21 cellular contexts compared by ENCODE assay signal in the genomic region with DNA sequence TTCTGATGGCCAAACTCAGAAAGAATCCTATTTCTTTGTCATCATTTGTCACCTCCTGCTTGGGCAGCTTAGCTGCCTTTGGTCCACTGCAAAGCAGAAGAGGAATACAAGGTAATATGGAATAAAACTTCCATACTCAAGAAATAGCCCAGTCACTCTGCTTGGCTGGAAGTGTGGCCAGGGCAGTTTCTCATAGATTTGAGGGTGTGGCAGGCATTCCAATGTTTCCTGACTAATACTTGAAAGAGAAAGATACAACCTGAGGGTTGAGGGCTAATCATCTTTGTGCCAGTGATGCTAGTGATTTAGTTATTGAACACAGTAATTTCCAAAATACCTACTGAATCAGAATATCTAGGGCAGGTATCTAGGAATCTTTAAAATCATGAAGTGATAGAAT.
A peak's percentile ranks its signal among the peaks of the same experiment; 100 is the strongest.
DNase-seq lines count a peak whose midpoint lies in the region; ATAC-seq and TF ChIP-seq lines count a peak whose summit lies in the region.
"Had no signal": no experiment of that assay in that cellular context is flagged by ENCODE, and none has a peak within 500 bp of the region (broad histone marks: within the 10 kb centered on the region; RNA-seq: fewer than 3 reads in every experiment).

No MANE protein-coding gene starts in this region.

- no peaks in the 10 kb centered on the region for H3K36me3 Mint-ChIP-seq in HFFc6 (ENCODE audit: low read depth)
- H3K36me3 Mint-ChIP-seq in CD8-positive, alpha-beta memory T cell = peaks cover 0 to 3% (median 0%) of the 10 kb centered on the region in 3 donors
- H3K36me3 Mint-ChIP-seq: CD8-positive, alpha-beta T cell; stimulated activated effector memory CD8-positive, alpha-beta T cell treated with anti-CD3 and anti-CD28 coated beads, Interleukin-12 subunit alpha, Interleukin-12 subunit beta, amount 100 ng/mL, for 72 hours had no signal

- no peaks in the 10 kb centered on the region for H3K36me3 ChIP-seq in body of pancreas (replicated peaks in 1 of 2; ENCODE audit: insufficient read depth in 1 of 2, low read depth in 2 of 2)
- H3K36me3 ChIP-seq in CD8-positive, alpha-beta memory T cell (ENCODE audit: insufficient read depth, low read length) = no peaks in the 10 kb centered on the region
- H3K36me3 ChIP-seq in prostate gland = no peaks in the 10 kb centered on the region
- H3K36me3 ChIP-seq: ascending aorta, SJCRH30, upper lobe of left lung had no signal

- no peaks in the 10 kb centered on the region; the same call in none of the 2 replicates for H3K27me3 Mint-ChIP-seq in HFFc6 (ENCODE audit: insufficient read depth)
- peaks cover 2 to 30% of the 10 kb centered on the region in 2 donors for H3K27me3 Mint-ChIP-seq in CD8-positive, alpha-beta memory T cell
- H3K27me3 Mint-ChIP-seq: dendritic cell treated with granulocyte-macrophage colony-stimulating factor and Interleukin-4, amounts not matched to agents 40 ng/mL and 50 ng/mL, for 4 days had no signal

- CTCF ChIA-PET in CD8-positive, alpha-beta memory T cell (lab: Charles Lee) = no interaction called here

- no peak overlapping the region for H3K27ac ChIP-seq in body of pancreas
- no peak overlapping the region for H3K27ac ChIP-seq in CD8-positive, alpha-beta memory T cell (ENCODE audit: low read depth, low read length)
- no peak overlapping the region for H3K27ac ChIP-seq in prostate gland
- H3K27ac ChIP-seq: ascending aorta, SJCRH30, upper lobe of left lung had no signal

- H3K4me3 Mint-ChIP-seq in HFFc6 = no peak overlapping the region
- no peak overlapping the region for H3K4me3 Mint-ChIP-seq in CD8-positive, alpha-beta memory T cell
- H3K4me3 Mint-ChIP-seq: activated CD4-positive, alpha-beta T cell treated with anti-CD3 and anti-CD28 coated beads for 36 hours; CD8-positive, alpha-beta T cell; dendritic cell treated with granulocyte-macrophage colony-stimulating factor and Interleukin-4, amounts not matched to agents 40 ng/mL and 50 ng/mL, for 4 days; stimulated activated effector memory CD8-positive, alpha-beta T cell treated with anti-CD3 and anti-CD28 coated beads, Interleukin-12 subunit alpha, Interleukin-12 subunit beta, amount 100 ng/mL, for 72 hours had no signal

- intact Hi-C loops in body of pancreas (cut with DNase I) (no loop called here), prostate gland (cut with DNase I) (no loop called here)

- peak; percentile 78 for DNase-seq in A172 (ENCODE audit: low spot score)
- peak; percentile 52 for DNase-seq in HFFc6
- no peak for DNase-seq in body of pancreas
- peak; percentile 40 for DNase-seq in kidney tubule cell (ENCODE audit: low spot score)
- no peak for DNase-seq in CD8-positive, alpha-beta memory T cell
- no peak for DNase-seq in stimulated activated CD4-positive, alpha-beta T cell treated with anti-CD3 and anti-CD28 coated beads, Interleukin-4, amount 100 ng/mL, for 1 hour
- DNase-seq in prostate gland (ENCODE audit: low spot score) = no peak
- DNase-seq: activated CD4-positive, alpha-beta T cell treated with anti-CD3 and anti-CD28 coated beads for 36 hours; activated naive CD4-positive, alpha-beta T cell treated with Interleukin-2 at 50 U/mL for 16 hours; CD8-positive, alpha-beta T cell; GOT3; NCI-H1417 treated with DMSO at 0.1 percent for 48 hours; NCI-H345; SJCRH30; T-helper 9 cell; upper lobe of left lung had no signal

- H3K9me3 Mint-ChIP-seq in HFFc6 = no peaks in the 10 kb centered on the region
- peaks cover 0 to 2% (median 0%) of the 10 kb centered on the region in 5 donors for H3K9me3 Mint-ChIP-seq in CD8-positive, alpha-beta memory T cell
- H3K9me3 Mint-ChIP-seq: CD8-positive, alpha-beta T cell; dendritic cell treated with granulocyte-macrophage colony-stimulating factor and Interleukin-4, amounts not matched to agents 40 ng/mL and 50 ng/mL, for 4 days; stimulated activated effector memory CD8-positive, alpha-beta T cell treated with anti-CD3 and anti-CD28 coated beads, Interleukin-12 subunit alpha, Interleukin-12 subunit beta, amount 100 ng/mL, for 72 hours had no signal

- peak overlapping the region; percentile 72 for H3K27ac Mint-ChIP-seq in HFFc6
- H3K27ac Mint-ChIP-seq in CD8-positive, alpha-beta memory T cell = no peak overlapping the region
- H3K27ac Mint-ChIP-seq: activated CD4-positive, alpha-beta T cell treated with anti-CD3 and anti-CD28 coated beads for 36 hours; CD8-positive, alpha-beta T cell; dendritic cell treated with granulocyte-macrophage colony-stimulating factor and Interleukin-4, amounts not matched to agents 40 ng/mL and 50 ng/mL, for 4 days; stimulated activated effector memory CD8-positive, alpha-beta T cell treated with anti-CD3 and anti-CD28 coated beads, Interleukin-12 subunit alpha, Interleukin-12 subunit beta, amount 100 ng/mL, for 72 hours had no signal

- peak; percentile 38 for ATAC-seq in body of pancreas
- no peak for ATAC-seq in GM19397 (IDR thresholded peaks at IDR 0.05; ENCODE audit: unreplicated experiment)
- ATAC-seq: activated CD4-positive, alpha-beta T cell treated with anti-CD3 and anti-CD28 coated beads for 36 hours; CD8-positive, alpha-beta T cell; left lobe of liver; stimulated activated effector memory CD8-positive, alpha-beta T cell treated with anti-CD3 and anti-CD28 coated beads, Interleukin-12 subunit alpha, Interleukin-12 subunit beta, amount 100 ng/mL, for 72 hours had no signal

- no peak for TF ChIP-seq POLR2A in body of pancreas (IDR thresholded peaks at IDR 0.05)
- TF ChIP-seq POLR2A in prostate gland (IDR thresholded peaks at IDR 0.05) = no peak

- POLR2A ChIA-PET in CD8-positive, alpha-beta memory T cell (lab: Charles Lee) = no interaction called here

- H3K27me3 ChIP-seq in body of pancreas (no peaks in the 10 kb centered on the region), prostate gland (replicated peaks; ENCODE audit: insufficient read depth) (no peaks in the 10 kb centered on the region)
- no peaks in the 10 kb centered on the region for H3K27me3 ChIP-seq in CD8-positive, alpha-beta memory T cell (ENCODE audit: insufficient read depth, low read length, poor library complexity, severe bottlenecking)
- H3K27me3 ChIP-seq: ascending aorta, upper lobe of left lung had no signal

- no peak for TF ChIP-seq CTCF in HFFc6 (IDR thresholded peaks at IDR 0.05)
- TF ChIP-seq CTCF in body of pancreas (IDR thresholded peaks at IDR 0.05) = no peak
- TF ChIP-seq CTCF in prostate gland (IDR thresholded peaks at IDR 0.05) = no peak

- H3K4me3 ChIP-seq in body of pancreas = no peak overlapping the region
- no peak overlapping the region for H3K4me3 ChIP-seq in CD8-positive, alpha-beta memory T cell (ENCODE audit: low read length)
- H3K4me3 ChIP-seq in prostate gland = no peak overlapping the region
- H3K4me3 ChIP-seq: ascending aorta, SJCRH30, upper lobe of left lung had no signal

- no peaks in the 10 kb centered on the region for H3K9me3 ChIP-seq in body of pancreas
- no peaks in the 10 kb centered on the region for H3K9me3 ChIP-seq in CD8-positive, alpha-beta memory T cell (ENCODE audit: low read length)
- no peaks in the 10 kb centered on the region for H3K9me3 ChIP-seq in prostate gland
- H3K9me3 ChIP-seq: ascending aorta, SJCRH30, upper lobe of left lung had no signal

- H3K4me1 ChIP-seq in body of pancreas (no peaks in the 10 kb centered on the region), prostate gland (replicated peaks) (no peaks in the 10 kb centered on the region)
- no peaks in the 10 kb centered on the region for H3K4me1 ChIP-seq in CD8-positive, alpha-beta memory T cell (ENCODE audit: insufficient read depth, low read length)
- H3K4me1 ChIP-seq: ascending aorta, SJCRH30, upper lobe of left lung had no signal

- peaks cover 12% of the 10 kb centered on the region for H3K4me1 Mint-ChIP-seq in HFFc6 (ENCODE audit: low read depth)
- H3K4me1 Mint-ChIP-seq in CD8-positive, alpha-beta memory T cell = no peaks in the 10 kb centered on the region
- H3K4me1 Mint-ChIP-seq: activated CD4-positive, alpha-beta T cell treated with anti-CD3 and anti-CD28 coated beads for 36 hours; stimulated activated effector memory CD8-positive, alpha-beta T cell treated with anti-CD3 and anti-CD28 coated beads, Interleukin-12 subunit alpha, Interleukin-12 subunit beta, amount 100 ng/mL, for 72 hours had no signal

Comparison
In these comparisons a context has a peak if more than half of its experiments do, and no peak if none do; other contexts are left out.
1. DNase-seq: peak in A172 (single experiment), HFFc6 (single experiment) and kidney tubule cell (single experiment); none in body of pancreas (0 of 4), CD8-positive, alpha-beta memory T cell (0 of 5), stimulated activated CD4-positive, alpha-beta T cell treated with anti-CD3 and anti-CD28 coated beads, Interleukin-4, amount 100 ng/mL, for 1 hour (single experiment) and prostate gland (single experiment).